29 cellular contexts compared by ENCODE assay signal in the genomic region with DNA sequence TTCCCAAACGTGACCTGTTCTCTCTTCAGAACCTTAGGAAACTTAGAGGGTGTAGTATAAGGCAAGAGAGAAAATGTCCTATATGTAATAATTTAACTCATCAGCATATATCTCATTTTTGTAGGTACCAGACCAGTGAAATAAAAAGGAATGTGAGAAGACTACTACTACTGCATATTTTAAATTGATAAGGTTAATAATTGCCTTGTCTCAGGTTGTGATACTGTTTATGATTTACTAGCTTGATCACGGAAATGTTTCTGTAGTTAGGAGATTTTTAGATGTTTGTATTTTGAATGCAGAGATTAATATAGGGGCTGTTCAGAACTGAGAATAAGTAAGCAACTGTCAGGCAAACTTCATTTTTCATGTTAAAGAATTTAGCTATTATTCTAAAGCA.
"Had no signal": no experiment of that assay in that cellular context is flagged by ENCODE, and none has a peak within 500 bp of the region (broad histone marks: within the 10 kb centered on the region; RNA-seq: fewer than 3 reads in every experiment).

No MANE protein-coding gene starts in this region.

- H3K4me3 ChIP-seq: adrenal gland, breast epithelium, cardiac muscle cell, colonic mucosa, gastrocnemius medialis, heart right ventricle had no signal

- H3K27me3 ChIP-seq: adrenal gland, breast epithelium, cardiac muscle cell, colonic mucosa, foreskin keratinocyte, gastrocnemius medialis, heart right ventricle had no signal

- H3K4me1 ChIP-seq: adrenal gland, breast epithelium, colonic mucosa, foreskin keratinocyte, gastrocnemius medialis, heart right ventricle had no signal

- H3K36me3 ChIP-seq: breast epithelium, cardiac muscle cell, colonic mucosa, gastrocnemius medialis, heart right ventricle had no signal

- ATAC-seq: activated CD4-positive, alpha-beta T cell treated with anti-CD3 and anti-CD28 coated beads for 36 hours; activated CD8-positive, alpha-beta memory T cell treated with anti-CD3 and anti-CD28 coated beads, Interleukin-2, amount 10 ng/mL, durations not matched to agents 7 days and 5 days; activated CD8-positive, alpha-beta T cell treated with anti-CD3 and anti-CD28 coated beads, Interleukin-2, amount 10 ng/mL, durations not matched to agents 7 days and 5 days; activated naive CD8-positive, alpha-beta T cell treated with anti-CD3 and anti-CD28 coated beads, Interleukin-2, amount 50 U/mL, for 24 hours; esophagus mucosa; foreskin keratinocyte; gastrocnemius medialis; heart right ventricle had no signal

- DNase-seq: activated CD4-positive, alpha-beta memory T cell treated with anti-CD3 and anti-CD28 coated beads for 36 hours; activated CD4-positive, alpha-beta T cell treated with anti-CD3 and anti-CD28 coated beads for 36 hours; activated CD4-positive, alpha-beta T cell treated with anti-CD3 and anti-CD28 coated beads, Interleukin-2, amount 10 ng/mL, durations not matched to agents 24 days and 14 days; activated CD4-positive, CD25-positive, alpha-beta regulatory T cell; activated CD4-positive, CD25-positive, alpha-beta regulatory T cell treated with anti-CD3 and anti-CD28 coated beads, Interleukin-2, amount 50 U/mL, for 72 hours; activated CD8-positive, alpha-beta memory T cell treated with anti-CD3 and anti-CD28 coated beads, Interleukin-2, amount 10 ng/mL, durations not matched to agents 7 days and 5 days; activated CD8-positive, alpha-beta memory T cell treated with anti-CD3 and anti-CD28 coated beads, Interleukin-2, amount 50 U/mL, for 4 hours; activated CD8-positive, alpha-beta T cell treated with anti-CD3 and anti-CD28 coated beads, Interleukin-2, amount 10 ng/mL, durations not matched to agents 7 days and 5 days; activated effector memory CD4-positive, alpha-beta T cell treated with anti-CD3 and anti-CD28 coated beads, Interleukin-2, amount 50 U/mL, for 16 hours; activated naive CD4-positive, alpha-beta T cell treated with anti-CD3 and anti-CD28 coated beads for 36 hours; activated naive CD8-positive, alpha-beta T cell treated with anti-CD3 and anti-CD28 coated beads for 36 hours; activated naive CD8-positive, alpha-beta T cell treated with anti-CD3 and anti-CD28 coated beads, Interleukin-2, amount 50 U/mL, for 24 hours; activated T-cell treated with anti-CD3 and anti-CD28 coated beads, Interleukin-2, amount 50 U/mL, for 1 hour; activated T-cell treated with anti-CD3 and anti-CD28 coated beads, Interleukin-2, amount 50 U/mL, for 48 hours; adrenal gland; amygdala; aorta; central memory CD4-positive, alpha-beta T cell; cerebellar nuclear complex; colonic mucosa; effector CD8-positive, alpha-beta T cell; endodermal cell; foreskin keratinocyte; gastrocnemius medialis; heart right ventricle; T1000 had no signal

- H3K9me3 ChIP-seq: colonic mucosa had no signal

- H3K27ac ChIP-seq: adrenal gland, breast epithelium, cardiac muscle cell, colonic mucosa, foreskin keratinocyte, gastrocnemius medialis, heart right ventricle had no signal
